1 cellular context compared by ENCODE assay signal in genomic region chr5:103587185-103587748, GRCh38.
TF ChIP-seq lines count a peak whose summit lies in the region.

No MANE protein-coding gene starts in this region.

TF ChIP-seq in K562, 482 proteins besides CTCF, POLR2A, EP300 and RAD21 (continued from another document):
- TF ChIP-seq, protein P1, sequence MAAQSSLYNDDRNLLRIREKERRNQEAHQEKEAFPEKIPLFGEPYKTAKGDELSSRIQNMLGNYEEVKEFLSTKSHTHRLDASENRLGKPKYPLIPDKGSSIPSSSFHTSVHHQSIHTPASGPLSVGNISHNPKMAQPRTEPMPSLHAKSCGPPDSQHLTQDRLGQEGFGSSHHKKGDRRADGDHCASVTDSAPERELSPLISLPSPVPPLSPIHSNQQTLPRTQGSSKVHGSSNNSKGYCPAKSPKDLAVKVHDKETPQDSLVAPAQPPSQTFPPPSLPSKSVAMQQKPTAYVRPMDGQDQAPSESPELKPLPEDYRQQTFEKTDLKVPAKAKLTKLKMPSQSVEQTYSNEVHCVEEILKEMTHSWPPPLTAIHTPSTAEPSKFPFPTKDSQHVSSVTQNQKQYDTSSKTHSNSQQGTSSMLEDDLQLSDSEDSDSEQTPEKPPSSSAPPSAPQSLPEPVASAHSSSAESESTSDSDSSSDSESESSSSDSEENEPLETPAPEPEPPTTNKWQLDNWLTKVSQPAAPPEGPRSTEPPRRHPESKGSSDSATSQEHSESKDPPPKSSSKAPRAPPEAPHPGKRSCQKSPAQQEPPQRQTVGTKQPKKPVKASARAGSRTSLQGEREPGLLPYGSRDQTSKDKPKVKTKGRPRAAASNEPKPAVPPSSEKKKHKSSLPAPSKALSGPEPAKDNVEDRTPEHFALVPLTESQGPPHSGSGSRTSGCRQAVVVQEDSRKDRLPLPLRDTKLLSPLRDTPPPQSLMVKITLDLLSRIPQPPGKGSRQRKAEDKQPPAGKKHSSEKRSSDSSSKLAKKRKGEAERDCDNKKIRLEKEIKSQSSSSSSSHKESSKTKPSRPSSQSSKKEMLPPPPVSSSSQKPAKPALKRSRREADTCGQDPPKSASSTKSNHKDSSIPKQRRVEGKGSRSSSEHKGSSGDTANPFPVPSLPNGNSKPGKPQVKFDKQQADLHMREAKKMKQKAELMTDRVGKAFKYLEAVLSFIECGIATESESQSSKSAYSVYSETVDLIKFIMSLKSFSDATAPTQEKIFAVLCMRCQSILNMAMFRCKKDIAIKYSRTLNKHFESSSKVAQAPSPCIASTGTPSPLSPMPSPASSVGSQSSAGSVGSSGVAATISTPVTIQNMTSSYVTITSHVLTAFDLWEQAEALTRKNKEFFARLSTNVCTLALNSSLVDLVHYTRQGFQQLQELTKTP (IDR thresholded peaks at IDR 0.05; ENCODE audit: low read depth in 1 of 2, partially characterized antibody in 2 of 2) = no peak
- TF ChIP-seq SMC3 (conservative IDR thresholded peaks at IDR 0.05; ENCODE audit: insufficient read depth, low read depth, low read length) = 0 out of 2 replicates have a peak, but pooled peaks have one; percentile 19
